Comparison of ENCODE assay signal across 19 cellular contexts in genomic region chr9:121721770-121722169, GRCh38.
A peak's percentile ranks its signal among the peaks of the same experiment; 100 is the strongest.
DNase-seq lines count a peak whose midpoint lies in the region; ATAC-seq and TF ChIP-seq lines count a peak whose summit lies in the region.
"Had no signal": no experiment of that assay in that cellular context is flagged by ENCODE, and none has a peak within 500 bp of the region (broad histone marks: within the 10 kb centered on the region; RNA-seq: fewer than 3 reads in every experiment).

No MANE protein-coding gene starts in this region.

- H3K36me3 ChIP-seq in BLaER1: 0 out of 2 replicates have a peak, but pooled peaks cover 5% of the 10 kb centered on the region
- no peaks in the 10 kb centered on the region for H3K36me3 ChIP-seq in left ventricle myocardium inferior
- no peaks in the 10 kb centered on the region for H3K36me3 ChIP-seq in gastrocnemius medialis
- H3K36me3 ChIP-seq: cardiac muscle cell had no signal

- no peaks in the 10 kb centered on the region for H3K9me3 Mint-ChIP-seq in WTC11
- no peaks in the 10 kb centered on the region for H3K9me3 Mint-ChIP-seq in activated naive CD8-positive, alpha-beta T cell treated with anti-CD3 and anti-CD28 coated beads, Interleukin-2, amount 50 U/mL, for 24 hours
- H3K9me3 Mint-ChIP-seq: activated naive CD8-positive, alpha-beta T cell treated with anti-CD3 and anti-CD28 coated beads for 36 hours; immature natural killer cell; mesothelial cell of epicardium; stimulated activated memory B cell treated with anti-CD40 and anti-IgM and Interleukin-4, amounts not matched to agents 10 μg/mL and 1 μg/mL and 100 μg/mL, for 72 hours had no signal

- H3K27me3 ChIP-seq in BLaER1 (no peaks in the 10 kb centered on the region), left ventricle myocardium inferior (ENCODE audit: low read depth) (no peaks in the 10 kb centered on the region), gastrocnemius medialis (no peaks in the 10 kb centered on the region)
- H3K27me3 ChIP-seq: cardiac muscle cell had no signal

- H3K27me3 Mint-ChIP-seq in WTC11 (ENCODE audit: low read depth): no peaks in the 10 kb centered on the region
- H3K27me3 Mint-ChIP-seq in activated naive CD8-positive, alpha-beta T cell treated with anti-CD3 and anti-CD28 coated beads, Interleukin-2, amount 50 U/mL, for 24 hours: peaks cover 5% of the 10 kb centered on the region
- H3K27me3 Mint-ChIP-seq: activated naive CD8-positive, alpha-beta T cell treated with anti-CD3 and anti-CD28 coated beads for 36 hours had no signal

- H3K4me3 ChIP-seq in BLaER1 (no peak overlapping the region), left ventricle myocardium inferior (no peak overlapping the region), gastrocnemius medialis (no peak overlapping the region)
- H3K4me3 ChIP-seq: cardiac muscle cell, K562 had no signal

- H3K9ac ChIP-seq in BLaER1: no peak overlapping the region

- peak overlapping the region; percentile 67 for H3K4me2 ChIP-seq in BLaER1

- intact Hi-C loops in left ventricle myocardium inferior (cut with micrococcal nuclease) (no loop called here), gastrocnemius medialis (cut with DNase I; ENCODE audit: low total_unique reads) (no loop called here)

- no peaks in the 10 kb centered on the region for H3K36me3 Mint-ChIP-seq in WTC11
- H3K36me3 Mint-ChIP-seq in activated naive CD8-positive, alpha-beta T cell treated with anti-CD3 and anti-CD28 coated beads, Interleukin-2, amount 50 U/mL, for 24 hours (ENCODE audit: low read depth): no peaks in the 10 kb centered on the region
- H3K36me3 Mint-ChIP-seq: activated naive CD8-positive, alpha-beta T cell treated with anti-CD3 and anti-CD28 coated beads for 36 hours; immature natural killer cell; mesothelial cell of epicardium; stimulated activated memory B cell treated with anti-CD40 and anti-IgM and Interleukin-4, amounts not matched to agents 10 μg/mL and 1 μg/mL and 100 μg/mL, for 72 hours had no signal

- H3K4me3 Mint-ChIP-seq in WTC11: no peak overlapping the region
- no peak overlapping the region for H3K4me3 Mint-ChIP-seq in activated naive CD8-positive, alpha-beta T cell treated with anti-CD3 and anti-CD28 coated beads, Interleukin-2, amount 50 U/mL, for 24 hours
- H3K4me3 Mint-ChIP-seq: activated naive CD8-positive, alpha-beta T cell treated with anti-CD3 and anti-CD28 coated beads for 36 hours; immature natural killer cell; mesothelial cell of epicardium; stimulated activated memory B cell treated with anti-CD40 and anti-IgM and Interleukin-4, amounts not matched to agents 10 μg/mL and 1 μg/mL and 100 μg/mL, for 72 hours had no signal

- ATAC-seq in WTC11: peak; percentile 24
- no peak for ATAC-seq in gastrocnemius medialis
- ATAC-seq in activated naive CD8-positive, alpha-beta T cell treated with anti-CD3 and anti-CD28 coated beads, Interleukin-2, amount 50 U/mL, for 24 hours: no peak
- no peak for ATAC-seq in GM19467 (IDR thresholded peaks at IDR 0.05; ENCODE audit: unreplicated experiment)
- ATAC-seq in HG03354 (IDR thresholded peaks at IDR 0.05; ENCODE audit: poor library complexity, severe bottlenecking, unreplicated experiment): no peak
- ATAC-seq: K562; stimulated activated memory B cell treated with anti-CD40 and anti-IgM and Interleukin-4, amounts not matched to agents 10 μg/mL and 1 μg/mL and 100 μg/mL, for 72 hours had no signal

- peaks cover 100% of the 10 kb centered on the region for H4K20me1 ChIP-seq in BLaER1

- no peak overlapping the region for H3K27ac ChIP-seq in BLaER1
- H3K27ac ChIP-seq in left ventricle myocardium inferior (replicated peaks): peak overlapping the region; percentile 89
- H3K27ac ChIP-seq in gastrocnemius medialis: peak overlapping the region; percentile 80 to 93 (median 90)
- H3K27ac ChIP-seq: cardiac muscle cell had no signal

- in situ Hi-C loops in gastrocnemius medialis (cut with MboI; ENCODE audit: low sequenced_read_pairs in 4 of 4): loop anchor here in 1 of 4 donors (25.0 kb wide), 1 partner anchor 266 kb away; no protein-coding TSS in a partner anchor

- POLR2A ChIA-PET in WTC11 (lab: Charles Lee): no interaction called here

- CTCF ChIA-PET in WTC11 (lab: Charles Lee): interaction anchor here (0.8 to 6.9 kb wide), 9 partner anchors 9 to 209 kb away, joined by 3 to 44 read pairs (median 5); no protein-coding TSS in a partner anchor

- H3K4me1 Mint-ChIP-seq in WTC11: peaks cover 78% of the 10 kb centered on the region
- H3K4me1 Mint-ChIP-seq in activated naive CD8-positive, alpha-beta T cell treated with anti-CD3 and anti-CD28 coated beads, Interleukin-2, amount 50 U/mL, for 24 hours: no peaks in the 10 kb centered on the region
- H3K4me1 Mint-ChIP-seq: activated naive CD8-positive, alpha-beta T cell treated with anti-CD3 and anti-CD28 coated beads for 36 hours; immature natural killer cell had no signal

- no peak for DNase-seq in WTC11 (ENCODE audit: low spot score)
- DNase-seq in left ventricle myocardium inferior: peak; percentile 70
- no peak for DNase-seq in gastrocnemius medialis
- DNase-seq in activated naive CD8-positive, alpha-beta T cell treated with anti-CD3 and anti-CD28 coated beads, Interleukin-2, amount 50 U/mL, for 24 hours: no peak
- DNase-seq in NCI-H524 (lab: John Stamatoyannopoulos, UW): no peak
- DNase-seq: activated CD4-positive, alpha-beta T cell treated with anti-CD3 and anti-CD28 coated beads, Interleukin-2, amount 50 U/mL, for 1 hour; activated naive CD8-positive, alpha-beta T cell treated with anti-CD3 and anti-CD28 coated beads for 36 hours; COR-L47; effector memory CD4-positive, alpha-beta T cell; immature natural killer cell; NCI-H1092; nucleus accumbens had no signal

- TF ChIP-seq CTCF in WTC11 (IDR thresholded peaks at IDR 0.05) (no peak), left ventricle myocardium inferior (IDR thresholded peaks at IDR 0.05; ENCODE audit: borderline replicate concordance) (no peak), gastrocnemius medialis (IDR thresholded peaks at IDR 0.05 in 4 of 5, conservative IDR thresholded peaks at IDR 0.05 in 1 of 5) (no peak)

- H3K4me1 ChIP-seq in BLaER1 (peaks cover 55% of the 10 kb centered on the region), left ventricle myocardium inferior (peaks cover 99% of the 10 kb centered on the region), gastrocnemius medialis (peaks cover 93 to 96% of the 10 kb centered on the region in 2 donors)

- H3K27ac Mint-ChIP-seq in WTC11: peak overlapping the region; percentile 80; the same call in 1 of the 2 replicates
- H3K27ac Mint-ChIP-seq in activated naive CD8-positive, alpha-beta T cell treated with anti-CD3 and anti-CD28 coated beads, Interleukin-2, amount 50 U/mL, for 24 hours: no peak overlapping the region
- H3K27ac Mint-ChIP-seq: activated naive CD8-positive, alpha-beta T cell treated with anti-CD3 and anti-CD28 coated beads for 36 hours; immature natural killer cell; mesothelial cell of epicardium; stimulated activated memory B cell treated with anti-CD40 and anti-IgM and Interleukin-4, amounts not matched to agents 10 μg/mL and 1 μg/mL and 100 μg/mL, for 72 hours had no signal

- TF ChIP-seq POLR2A in gastrocnemius medialis (IDR thresholded peaks at IDR 0.05): no peak

- H3K9me3 ChIP-seq in BLaER1: no peaks in the 10 kb centered on the region
- H3K9me3 ChIP-seq in left ventricle myocardium inferior (replicated peaks): no peaks in the 10 kb centered on the region
- H3K9me3 ChIP-seq in gastrocnemius medialis: no peaks in the 10 kb centered on the region

TF ChIP-seq in WTC11, 78 proteins besides CTCF, POLR2A, EP300 and RAD21:
- TF ChIP-seq GTF2I (CRISPR knock-in tag; conservative IDR thresholded peaks at IDR 0.05): no peak
- TF ChIP-seq NFE2L1 (CRISPR knock-in tag; IDR thresholded peaks at IDR 0.05): no peak
- TF ChIP-seq HMGXB4 (CRISPR knock-in tag; IDR thresholded peaks at IDR 0.05): no peak
- no peak for TF ChIP-seq ZMAT4 (CRISPR knock-in tag; IDR thresholded peaks at IDR 0.05)
